Comparison of ENCODE assay signal across 8 cellular contexts in genomic region chr3:123883111-123883510, GRCh38. TPM values are rescaled to one million over a fixed set of nuclear protein-coding genes. Genes with fewer than 3 reads are reported as not detected.
DNase-seq lines count a peak whose midpoint lies in the region; ATAC-seq, FAIRE-seq and TF ChIP-seq lines count a peak whose summit lies in the region.

No MANE protein-coding gene starts in this region.

- peaks cover 18% of the 10 kb centered on the region for H3K27me3 Mint-ChIP-seq in osteocyte (ENCODE audit: unreplicated experiment)

- no peaks in the 10 kb centered on the region for H3K9me3 Mint-ChIP-seq in osteocyte (ENCODE audit: unreplicated experiment)

- no peaks in the 10 kb centered on the region for H3K36me3 Mint-ChIP-seq in osteocyte (ENCODE audit: unreplicated experiment)

- no peak for FAIRE-seq in D721Med (lab: Jason Lieb, UNC)

- TF ChIP-seq CTCF in epithelial cell of proximal tubule (conservative IDR thresholded peaks at IDR 0.05; ENCODE audit: low read depth, low read length): no peak
- no peak for TF ChIP-seq CTCF in osteocyte (IDR thresholded peaks at IDR 0.05)
- no peak for TF ChIP-seq CTCF in D721Med (IDR thresholded peaks at IDR 0.05; ENCODE audit: insufficient read depth, missing control alignments)

- H3K4me3 Mint-ChIP-seq in osteocyte (ENCODE audit: unreplicated experiment): peak overlapping the region; percentile 69

- peak overlapping the region; percentile 64 for H3K4me3 ChIP-seq in epithelial cell of proximal tubule (ENCODE audit: low read depth, low read length)

- peaks cover 14% of the 10 kb centered on the region for H3K4me1 Mint-ChIP-seq in osteocyte (ENCODE audit: unreplicated experiment)

- DNase-seq in COLO668 (lab: John Stamatoyannopoulos, UW; ENCODE audit: unreplicated experiment): peak; percentile 47
- peak; percentile 38 for DNase-seq in NCI-H1105 (lab: John Stamatoyannopoulos, UW)
- DNase-seq in epithelial cell of proximal tubule (ENCODE audit: low read depth): no peak
- DNase-seq in osteocyte (ENCODE audit: extremely low spot score, unreplicated experiment): no peak
- no peak for DNase-seq in D721Med (ENCODE audit: insufficient read length, low spot score)
- DNase-seq in hypothalamus (lab: John Stamatoyannopoulos, UW): no peak
- DNase-seq in UCSD-AML1 (lab: John Stamatoyannopoulos, UW; ENCODE audit: unreplicated experiment): no peak

- ATAC-seq in HG03469 (IDR thresholded peaks at IDR 0.05; ENCODE audit: unreplicated experiment): no peak

- no peak overlapping the region for H3K27ac Mint-ChIP-seq in osteocyte (ENCODE audit: unreplicated experiment)

RNA-seq across cellular contexts. Expression of gene MYLK, which starts 1.0 kb away (rescaled TPM):
- 81.4 TPM in 2 replicates for total RNA-seq in epithelial cell of proximal tubule
- 24.3 and 30.7 TPM in 2 replicates for total RNA-seq in osteocyte

Comparison
In these comparisons a context has a peak if more than half of its experiments do, and no peak if none do; other contexts are left out.
1. DNase-seq: peak in COLO668 (single experiment) and NCI-H1105 (single experiment); none in epithelial cell of proximal tubule (single experiment), osteocyte (single experiment), D721Med (single experiment), hypothalamus (0 of 51) and UCSD-AML1 (single experiment).